30 cellular contexts compared by ENCODE assay signal in genomic region chr4:179671609-179672008, GRCh38.
"Had no signal": no experiment of that assay in that cellular context is flagged by ENCODE, and none has a peak within 500 bp of the region (broad histone marks: within the 10 kb centered on the region; RNA-seq: fewer than 3 reads in every experiment).

No MANE protein-coding gene starts in this region.

- H3K4me1 ChIP-seq: body of pancreas, SJSA1 had no signal

- DNase-seq: activated CD4-positive, alpha-beta T cell treated with anti-CD3 and anti-CD28 coated beads for 36 hours; activated CD4-positive, alpha-beta T cell treated with anti-CD3 and anti-CD28 coated beads, Interleukin-2, amount 50 U/mL, for 1 hour; activated CD4-positive, CD25-positive, alpha-beta regulatory T cell; activated CD8-positive, alpha-beta memory T cell treated with anti-CD3 and anti-CD28 coated beads, Interleukin-2, amount 50 U/mL, for 4 hours; activated CD8-positive, alpha-beta T cell treated with anti-CD3 and anti-CD28 coated beads for 36 hours; activated gamma-delta T cell treated with Interleukin-2 at 50 U/mL for 16 hours; activated naive CD4-positive, alpha-beta T cell treated with anti-CD3 and anti-CD28 coated beads, Interleukin-2, amount 50 U/mL, for 16 hours; activated naive CD8-positive, alpha-beta T cell treated with anti-CD3 and anti-CD28 coated beads, Interleukin-2, amount 10 ng/mL, durations not matched to agents 7 days and 5 days; activated T-cell treated with anti-CD3 and anti-CD28 coated beads, Interleukin-2, amount 50 U/mL, for 72 hours; aorta; body of pancreas; cortex of kidney; MG63; MV-4-11; NCI-H1105; NCI-H1436 treated with DMSO at 0.1 percent for 48 hours; NCI-H187; NCI-H2081 treated with DMSO at 0.1 percent for 48 hours; NCI-H2171; NCI-H345; NCI-H510A; NCI-H526 treated with DMSO at 0.1 percent for 48 hours; NCI-H82; Right ventricle myocardium superior; T-cell; T-helper 2 cell had no signal

- H3K9me3 ChIP-seq: MG63 had no signal

- H3K27me3 ChIP-seq: body of pancreas, MG63, SJSA1 had no signal

- H3K36me3 ChIP-seq: MG63, SJSA1 had no signal

- ATAC-seq: activated CD4-positive, alpha-beta T cell treated with anti-CD3 and anti-CD28 coated beads for 36 hours; activated CD8-positive, alpha-beta T cell treated with anti-CD3 and anti-CD28 coated beads for 36 hours; activated T-cell treated with anti-CD3 and anti-CD28 coated beads, Interleukin-2, amount 50 U/mL, for 72 hours; body of pancreas; Panc1; T-cell had no signal

- H3K4me3 ChIP-seq: body of pancreas, MG63, SJSA1 had no signal

- H3K27ac ChIP-seq: body of pancreas, RWPE1, SJSA1, VCaP had no signal
